In the genomic region with DNA sequence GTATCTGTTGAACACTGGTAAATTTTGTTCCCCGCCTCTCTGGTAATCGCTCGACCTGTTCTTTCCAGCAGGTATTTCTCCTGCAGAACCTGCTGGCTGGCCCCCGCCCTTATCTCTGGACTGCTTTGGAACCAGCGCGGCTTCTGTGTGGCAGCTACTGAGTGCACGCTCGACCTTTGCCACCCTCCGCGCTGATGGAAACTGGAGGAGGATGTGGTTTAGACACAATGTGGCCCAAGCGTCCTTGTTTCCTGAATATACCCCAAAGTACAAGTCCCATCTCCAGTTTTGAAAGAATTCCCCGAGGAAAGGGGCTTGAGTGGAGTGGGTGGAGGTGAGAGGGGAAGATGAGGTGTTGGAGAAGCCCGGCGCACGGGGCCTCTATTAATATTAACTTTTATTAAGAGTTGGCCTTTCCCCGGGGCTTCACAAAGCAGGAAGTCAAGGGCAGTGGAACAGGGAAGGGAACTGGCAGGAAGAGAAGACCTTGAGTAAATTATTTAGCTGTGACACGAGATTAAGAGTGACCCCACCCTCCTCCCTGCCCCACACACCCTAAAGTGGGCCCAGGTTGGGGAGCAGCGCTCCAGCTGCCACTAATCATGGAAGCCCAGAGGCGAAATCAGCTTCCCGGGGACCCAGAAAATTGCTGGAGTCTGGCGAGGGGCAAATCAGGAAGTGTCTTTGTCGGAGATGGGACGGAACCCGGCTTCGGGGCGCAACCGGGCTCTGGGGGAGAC, we compare ENCODE assay signal across 9 cellular contexts. TPM values are rescaled to one million over a fixed set of nuclear protein-coding genes. Genes with fewer than 3 reads are reported as not detected.
A peak's percentile ranks its signal among the peaks of the same experiment; 100 is the strongest.
DNase-seq lines count a peak whose midpoint lies in the region; ATAC-seq and TF ChIP-seq lines count a peak whose summit lies in the region.
"Had no signal": no experiment of that assay in that cellular context is flagged by ENCODE, and none has a peak within 500 bp of the region (broad histone marks: within the 10 kb centered on the region; RNA-seq: fewer than 3 reads in every experiment).

No MANE protein-coding gene starts in this region.

- H3K4me3 Mint-ChIP-seq in activated T-cell treated with anti-CD3 and anti-CD28 coated beads, Interleukin-2, amount 50 U/mL, for 24 hours: peak overlapping the region; percentile 35
- peak overlapping the region; percentile 85 for H3K4me3 Mint-ChIP-seq in type B pancreatic cell

- no peak for TF ChIP-seq CTCF in WI38 (IDR thresholded peaks at IDR 0.05; ENCODE audit: low read depth, low read length)
- no peak for TF ChIP-seq CTCF in type B pancreatic cell (conservative IDR thresholded peaks at IDR 0.05)

- peaks cover 74% of the 10 kb centered on the region for H3K27me3 Mint-ChIP-seq in activated T-cell treated with anti-CD3 and anti-CD28 coated beads, Interleukin-2, amount 50 U/mL, for 24 hours
- peaks cover 83% of the 10 kb centered on the region for H3K27me3 Mint-ChIP-seq in type B pancreatic cell

- ATAC-seq in left lobe of liver: peak; percentile 66

- H3K36me3 Mint-ChIP-seq in activated T-cell treated with anti-CD3 and anti-CD28 coated beads, Interleukin-2, amount 50 U/mL, for 24 hours (ENCODE audit: low read depth): no peaks in the 10 kb centered on the region
- no peaks in the 10 kb centered on the region for H3K36me3 Mint-ChIP-seq in type B pancreatic cell

- no peak for DNase-seq in activated T-cell treated with anti-CD3 and anti-CD28 coated beads, Interleukin-2, amount 50 U/mL, for 24 hours
- no peak for DNase-seq in activated T-cell treated with anti-CD3 and anti-CD28 coated beads, Interleukin-2, amount 50 U/mL, for 48 hours
- DNase-seq in left lobe of liver (ENCODE audit: low spot score) (peak; percentile 87), type B pancreatic cell (ENCODE audit: extremely low spot score, unreplicated experiment) (no peak), amniotic stem cell (lab: John Stamatoyannopoulos, UW) (no peak), NCI-H1694 (lab: John Stamatoyannopoulos, UW) (no peak), SK-N-DZ (ENCODE audit: low spot score) (no peak)

- no peak overlapping the region for H3K27ac Mint-ChIP-seq in activated T-cell treated with anti-CD3 and anti-CD28 coated beads, Interleukin-2, amount 50 U/mL, for 24 hours
- peak overlapping the region; percentile 86 for H3K27ac Mint-ChIP-seq in type B pancreatic cell

- H3K9me3 Mint-ChIP-seq in activated T-cell treated with anti-CD3 and anti-CD28 coated beads, Interleukin-2, amount 50 U/mL, for 24 hours: peaks cover 3% of the 10 kb centered on the region
- peaks cover 6% of the 10 kb centered on the region for H3K9me3 Mint-ChIP-seq in type B pancreatic cell

- peaks cover 14% of the 10 kb centered on the region for H3K4me1 Mint-ChIP-seq in activated T-cell treated with anti-CD3 and anti-CD28 coated beads, Interleukin-2, amount 50 U/mL, for 24 hours (ENCODE audit: low read depth)
- H3K4me1 Mint-ChIP-seq in type B pancreatic cell (ENCODE audit: unreplicated experiment): no peaks in the 10 kb centered on the region

- H3K4me3 ChIP-seq in WI38 (ENCODE audit: low read depth, low read length): peak overlapping the region; percentile 51

RNA-seq across cellular contexts. Expression of a gene that starts 16.0 kb away (rescaled TPM):
- total RNA-seq in left lobe of liver: not detected
- total RNA-seq in type B pancreatic cell (ENCODE audit: low replicate concordance): 11.3 and 31.8 TPM in 2 replicates
- polyA plus RNA-seq in SK-N-DZ (2014; cell fraction: cytosol; rRNA removed): not detected in 2 replicates
- polyA plus RNA-seq in SK-N-DZ (2014; cell fraction: nucleus; rRNA removed): not detected in 2 replicates
- total RNA-seq: activated CD8-positive, alpha-beta memory T cell treated with anti-CD3 and anti-CD28 coated beads for 36 hours had no signal

RNA-seq across cellular contexts. Expression of a gene that starts 33.3 kb away (rescaled TPM):
- 0.70 TPM for total RNA-seq in left lobe of liver
- total RNA-seq in type B pancreatic cell (ENCODE audit: low replicate concordance): 7.1 and 16.2 TPM in 2 replicates
- polyA plus RNA-seq in SK-N-DZ (2014; cell fraction: cytosol; rRNA removed): not detected in 2 replicates
- polyA plus RNA-seq in SK-N-DZ (2014; cell fraction: nucleus; rRNA removed): not detected in 2 replicates
- total RNA-seq: activated CD8-positive, alpha-beta memory T cell treated with anti-CD3 and anti-CD28 coated beads for 36 hours had no signal

RNA-seq across cellular contexts. Expression of a gene that starts 35.4 kb away (rescaled TPM):
- not detected for total RNA-seq in left lobe of liver
- total RNA-seq in type B pancreatic cell (ENCODE audit: low replicate concordance): 0.93 TPM in 1 of 2 replicates, not detected in the other
- not detected in 2 replicates for polyA plus RNA-seq in SK-N-DZ (2014; cell fraction: cytosol; rRNA removed)
- polyA plus RNA-seq in SK-N-DZ (2014; cell fraction: nucleus; rRNA removed): not detected in 2 replicates
- total RNA-seq: activated CD8-positive, alpha-beta memory T cell treated with anti-CD3 and anti-CD28 coated beads for 36 hours had no signal

Comparison
In these comparisons a context has a peak if more than half of its experiments do, and no peak if none do; other contexts are left out.
1. RNA of a gene that starts 16.0 kb away (total RNA-seq): 11.3 to 31.8 TPM in type B pancreatic cell; not detected in left lobe of liver (single experiment); every median in the first group is over 10 times any median in the second.